21 cellular contexts compared by ENCODE assay signal in genomic region chr10:116868722-116869121, GRCh38. TPM values are rescaled to one million over a fixed set of nuclear protein-coding genes. Genes with fewer than 3 reads are reported as not detected.
"Had no signal": no experiment of that assay in that cellular context is flagged by ENCODE, and none has a peak within 500 bp of the region (broad histone marks: within the 10 kb centered on the region; RNA-seq: fewer than 3 reads in every experiment).

No MANE protein-coding gene starts in this region.

- ATAC-seq: heart left ventricle; naive thymus-derived CD8-positive, alpha-beta T cell; psoas muscle; stimulated activated memory B cell treated with anti-CD40 and anti-IgM and Interleukin-4, amounts not matched to agents 10 μg/mL and 1 μg/mL and 100 μg/mL, for 72 hours had no signal

- DNase-seq: dorsolateral prefrontal cortex; effector CD8-positive, alpha-beta T cell; foreskin melanocyte; heart left ventricle; hippocampal formation; kidney glomerular epithelial cell; mammary epithelial cell; naive thymus-derived CD8-positive, alpha-beta T cell; psoas muscle; retina; right lobe of liver; spleen; stimulated activated CD4-positive, alpha-beta T cell treated with anti-CD3 and anti-CD28 coated beads, Interleukin-15, amount 100 ng/mL, for 24 hours; stimulated activated CD4-positive, alpha-beta T cell treated with anti-CD3 and anti-CD28 coated beads, Interleukin-1b, Interleukin-23, amount 100 ng/mL, for 48 hours; stimulated activated CD4-positive, alpha-beta T cell treated with anti-CD3 and anti-CD28 coated beads, Interleukin-4, amount 100 ng/mL, for 24 hours; tibial artery; upper lobe of left lung; uterus had no signal

RNA-seq across cellular contexts. Expression of gene ENO4, which starts 19.4 kb away (rescaled TPM):
- total RNA-seq: mammary epithelial cell; mononuclear cell; naive thymus-derived CD8-positive, alpha-beta T cell; psoas muscle; right lobe of liver; skeletal muscle tissue; spleen had no signal
- polyA plus RNA-seq: naive thymus-derived CD8-positive, alpha-beta T cell; psoas muscle had no signal
